6 cellular contexts compared by ENCODE assay signal in the genomic region with DNA sequence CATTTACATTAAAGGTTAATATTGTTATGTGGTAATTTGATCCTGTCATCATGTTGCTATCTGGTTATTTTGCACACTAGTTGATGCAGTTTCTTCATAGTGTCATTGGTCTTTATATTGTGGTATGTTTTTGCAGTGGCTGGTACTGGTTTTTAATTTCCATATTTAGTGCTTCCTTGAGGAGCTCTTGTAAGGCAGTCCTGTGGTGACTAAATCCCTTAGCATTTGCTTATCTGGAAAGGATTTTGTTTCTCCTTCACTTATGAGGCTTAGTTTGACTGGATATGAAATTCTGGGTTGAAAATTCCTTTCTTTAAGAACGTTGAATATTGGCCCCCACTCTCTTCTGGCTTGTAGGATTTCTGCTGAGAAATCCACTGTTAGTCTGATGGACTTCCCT.
A peak's percentile ranks its signal among the peaks of the same experiment; 100 is the strongest.
DNase-seq lines count a peak whose midpoint lies in the region.

No MANE protein-coding gene starts in this region.

- DNase-seq in EL (peak; percentile 10), HS-27A (ENCODE audit: low read depth) (peak; percentile 57), RPMI7951 (ENCODE audit: low read depth) (peak; percentile 52), astrocyte of the hippocampus (ENCODE audit: low read depth, low spot score) (peak; percentile 36), fibroblast of peridontal ligament (ENCODE audit: extremely low read depth) (peak; percentile 10), non-pigmented ciliary epithelial cell (ENCODE audit: low read depth) (peak; percentile 14)

Comparison
In these comparisons a context has a peak if more than half of its experiments do, and no peak if none do; other contexts are left out.
1. Peak in every context shown above with its lines: DNase-seq.